In genomic region chr3:125280966-125281365, GRCh38 we compare ENCODE assay signal across 9 cellular contexts.
DNase-seq lines count a peak whose midpoint lies in the region; ATAC-seq and TF ChIP-seq lines count a peak whose summit lies in the region.
"Had no signal": no experiment of that assay in that cellular context is flagged by ENCODE, and none has a peak within 500 bp of the region (broad histone marks: within the 10 kb centered on the region; RNA-seq: fewer than 3 reads in every experiment).

No MANE protein-coding gene starts in this region.

- in situ Hi-C loops in SK-MEL-5 (cut with HindIII; ENCODE audit: low pct_unique_long_range_greater_than_20kb, low sequenced_read_pairs) (no loop called here), transverse colon (cut with MboI; ENCODE audit: low pct_ligation_motif_present in 1 of 4, low pct_unique_long_range_greater_than_20kb in 1 of 4, low sequenced_read_pairs in 3 of 4) (no loop called here)

- peaks cover 0 to 3% (median 0%) of the 10 kb centered on the region in 4 donors for H3K4me1 ChIP-seq in transverse colon

- TF ChIP-seq POLR2A in transverse colon (IDR thresholded peaks at IDR 0.05): no peak

- intact Hi-C loops in transverse colon (cut with DNase I; ENCODE audit: low total_unique reads): no loop called here

- no peak overlapping the region for H3K27ac ChIP-seq in transverse colon

- ATAC-seq in HG03342 (IDR thresholded peaks at IDR 0.05; ENCODE audit: unreplicated experiment) (no peak), GM18867 (IDR thresholded peaks at IDR 0.05; ENCODE audit: unreplicated experiment) (no peak)
- ATAC-seq: CD8-positive, alpha-beta T cell had no signal

- peaks cover 0 to 5% (median 0%) of the 10 kb centered on the region in 4 donors for H3K36me3 ChIP-seq in transverse colon

- TF ChIP-seq EP300 in transverse colon (IDR thresholded peaks at IDR 0.05; ENCODE audit: low read depth): no peak

- no peaks in the 10 kb centered on the region for H3K27me3 ChIP-seq in transverse colon

- DNase-seq in AG09319 (ENCODE audit: extremely low read depth, low read depth) (peak; percentile 19), HT-29 (ENCODE audit: low spot score) (peak; percentile 57), SK-MEL-5 (ENCODE audit: low read depth, low spot score) (peak; percentile 54), glomerular endothelial cell (ENCODE audit: extremely low read depth, low read depth, low spot score) (peak; percentile 68), transverse colon (no peak), HK-2 (ENCODE audit: unreplicated experiment) (no peak)
- DNase-seq: CD8-positive, alpha-beta T cell had no signal

- 56 to 89% methylated on average over 1 of the region's 1 CpG for WGBS in transverse colon (ENCODE audit: low coverage in 1 of 2), 2 donors

- H3K9me3 ChIP-seq in transverse colon: no peaks in the 10 kb centered on the region

- TF ChIP-seq CTCF in AG09319 (IDR thresholded peaks at IDR 0.05; ENCODE audit: low read depth, low read length): no peak
- TF ChIP-seq CTCF in transverse colon (IDR thresholded peaks at IDR 0.05): no peak

- H3K4me3 ChIP-seq in transverse colon: no peak overlapping the region

Comparison
In these comparisons a context has a peak if more than half of its experiments do, and no peak if none do; other contexts are left out.
1. DNase-seq: peak in AG09319 (single experiment), HT-29 (single experiment), SK-MEL-5 (single experiment) and glomerular endothelial cell (single experiment); none in transverse colon (single experiment) and HK-2 (single experiment).